In the genomic region with DNA sequence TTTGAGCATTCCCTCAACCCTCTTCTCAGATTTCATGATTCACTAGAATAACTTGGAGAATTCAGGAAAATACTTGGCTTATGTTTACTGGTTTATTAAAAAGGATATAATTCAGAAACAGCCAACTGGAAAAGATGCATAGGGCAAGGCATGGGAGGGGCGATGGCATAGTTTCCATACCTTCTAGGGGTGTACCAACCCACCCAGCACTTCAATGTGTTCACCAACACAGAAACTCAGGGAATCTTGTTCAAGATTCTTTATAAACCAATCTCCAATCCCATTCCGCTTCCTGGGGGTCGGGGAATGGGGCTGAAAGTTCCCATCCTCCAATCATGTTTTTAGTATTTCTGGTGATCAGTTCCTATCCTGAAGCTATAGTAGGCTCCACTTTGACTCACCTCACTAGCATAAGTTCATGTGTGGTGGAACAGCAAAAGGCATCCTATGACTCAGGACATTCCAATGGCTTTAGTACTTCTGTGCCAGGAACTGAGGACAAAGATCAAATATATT, we compare ENCODE assay signal across 14 cellular contexts.
DNase-seq lines count a peak whose midpoint lies in the region; ATAC-seq and TF ChIP-seq lines count a peak whose summit lies in the region.
"Had no signal": no experiment of that assay in that cellular context is flagged by ENCODE, and none has a peak within 500 bp of the region (broad histone marks: within the 10 kb centered on the region; RNA-seq: fewer than 3 reads in every experiment).

No MANE protein-coding gene starts in this region.

- H3K27me3 Mint-ChIP-seq in activated CD8-positive, alpha-beta memory T cell treated with anti-CD3 and anti-CD28 coated beads, Interleukin-2, amount 10 ng/mL, durations not matched to agents 7 days and 5 days, result peaks cover 17% of the 10 kb centered on the region
- H3K27me3 Mint-ChIP-seq: activated naive CD8-positive, alpha-beta T cell treated with anti-CD3 and anti-CD28 coated beads for 36 hours had no signal

- no peak for TF ChIP-seq CTCF in fibroblast of the aortic adventitia (IDR thresholded peaks at IDR 0.05; ENCODE audit: insufficient read depth, low read length)

- H3K27ac Mint-ChIP-seq in activated CD8-positive, alpha-beta memory T cell treated with anti-CD3 and anti-CD28 coated beads, Interleukin-2, amount 10 ng/mL, durations not matched to agents 7 days and 5 days, result no peak overlapping the region
- H3K27ac Mint-ChIP-seq: activated naive CD8-positive, alpha-beta T cell treated with anti-CD3 and anti-CD28 coated beads for 36 hours; stimulated activated naive B cell treated with anti-CD40 and anti-IgM and Interleukin-4, amounts not matched to agents 10 μg/mL and 1 μg/mL and 100 μg/mL, for 72 hours had no signal

- H3K9me3 Mint-ChIP-seq in activated CD8-positive, alpha-beta memory T cell treated with anti-CD3 and anti-CD28 coated beads, Interleukin-2, amount 10 ng/mL, durations not matched to agents 7 days and 5 days (ENCODE audit: low read depth), result no peaks in the 10 kb centered on the region
- H3K9me3 Mint-ChIP-seq: activated naive CD8-positive, alpha-beta T cell treated with anti-CD3 and anti-CD28 coated beads for 36 hours had no signal

- H3K4me3 ChIP-seq in fibroblast of the aortic adventitia (ENCODE audit: low read depth, low read length), result no peak overlapping the region
- H3K4me3 ChIP-seq: esophagus muscularis mucosa had no signal

- peak; percentile 99 for DNase-seq in HCEC 1CT
- peak; percentile 94 for DNase-seq in fibroblast of the aortic adventitia (ENCODE audit: low read depth)
- DNase-seq in smooth muscle cell of the brain vasculature (ENCODE audit: low read depth, low spot score), result peak; percentile 33
- no peak for DNase-seq in activated CD8-positive, alpha-beta memory T cell treated with anti-CD3 and anti-CD28 coated beads, Interleukin-2, amount 10 ng/mL, durations not matched to agents 7 days and 5 days
- no peak for DNase-seq in pons (ENCODE audit: low spot score)
- DNase-seq: activated CD4-positive, CD25-positive, alpha-beta regulatory T cell treated with anti-CD3 and anti-CD28 coated beads, Interleukin-2, amount 50 U/mL, for 72 hours; activated naive CD8-positive, alpha-beta T cell treated with anti-CD3 and anti-CD28 coated beads for 36 hours; GDM1; NCI-H2081 treated with DMSO at 0.1 percent for 48 hours; stimulated activated naive B cell treated with anti-CD40 and anti-IgM and Interleukin-4, amounts not matched to agents 10 μg/mL and 1 μg/mL and 100 μg/mL, for 72 hours had no signal

- H3K4me1 Mint-ChIP-seq in activated CD8-positive, alpha-beta memory T cell treated with anti-CD3 and anti-CD28 coated beads, Interleukin-2, amount 10 ng/mL, durations not matched to agents 7 days and 5 days, result peaks cover 3% of the 10 kb centered on the region
- H3K4me1 Mint-ChIP-seq: activated naive CD8-positive, alpha-beta T cell treated with anti-CD3 and anti-CD28 coated beads for 36 hours; stimulated activated naive B cell treated with anti-CD40 and anti-IgM and Interleukin-4, amounts not matched to agents 10 μg/mL and 1 μg/mL and 100 μg/mL, for 72 hours had no signal

- CTCF ChIA-PET in activated CD8-positive, alpha-beta memory T cell treated with anti-CD3 and anti-CD28 coated beads, Interleukin-2, amount 10 ng/mL, durations not matched to agents 7 days and 5 days (lab: Charles Lee), result no interaction called here

- H3K36me3 Mint-ChIP-seq in activated CD8-positive, alpha-beta memory T cell treated with anti-CD3 and anti-CD28 coated beads, Interleukin-2, amount 10 ng/mL, durations not matched to agents 7 days and 5 days, result no peaks in the 10 kb centered on the region
- H3K36me3 Mint-ChIP-seq: activated naive CD8-positive, alpha-beta T cell treated with anti-CD3 and anti-CD28 coated beads for 36 hours; stimulated activated naive B cell treated with anti-CD40 and anti-IgM and Interleukin-4, amounts not matched to agents 10 μg/mL and 1 μg/mL and 100 μg/mL, for 72 hours had no signal

- ATAC-seq in SK-N-SH treated with all-trans-retinoic acid at 6 μM for 48 hours (peak; percentile 91), GM21526 (IDR thresholded peaks at IDR 0.05; ENCODE audit: low FRiP score, unreplicated experiment) (no peak), GM21717 (IDR thresholded peaks at IDR 0.05; ENCODE audit: unreplicated experiment) (no peak)
- ATAC-seq in activated CD8-positive, alpha-beta memory T cell treated with anti-CD3 and anti-CD28 coated beads, Interleukin-2, amount 10 ng/mL, durations not matched to agents 7 days and 5 days, result no peak
- ATAC-seq: stimulated activated naive B cell treated with anti-CD40 and anti-IgM and Interleukin-4, amounts not matched to agents 10 μg/mL and 1 μg/mL and 100 μg/mL, for 72 hours had no signal

- H3K4me3 Mint-ChIP-seq in activated CD8-positive, alpha-beta memory T cell treated with anti-CD3 and anti-CD28 coated beads, Interleukin-2, amount 10 ng/mL, durations not matched to agents 7 days and 5 days, result no peak overlapping the region
- H3K4me3 Mint-ChIP-seq: activated naive CD8-positive, alpha-beta T cell treated with anti-CD3 and anti-CD28 coated beads for 36 hours; stimulated activated naive B cell treated with anti-CD40 and anti-IgM and Interleukin-4, amounts not matched to agents 10 μg/mL and 1 μg/mL and 100 μg/mL, for 72 hours had no signal

TF ChIP-seq in SK-N-SH treated with all-trans-retinoic acid at 6 μM for 48 hours, 23 proteins besides CTCF, POLR2A, EP300 and RAD21:
- TF ChIP-seq, protein P1, sequence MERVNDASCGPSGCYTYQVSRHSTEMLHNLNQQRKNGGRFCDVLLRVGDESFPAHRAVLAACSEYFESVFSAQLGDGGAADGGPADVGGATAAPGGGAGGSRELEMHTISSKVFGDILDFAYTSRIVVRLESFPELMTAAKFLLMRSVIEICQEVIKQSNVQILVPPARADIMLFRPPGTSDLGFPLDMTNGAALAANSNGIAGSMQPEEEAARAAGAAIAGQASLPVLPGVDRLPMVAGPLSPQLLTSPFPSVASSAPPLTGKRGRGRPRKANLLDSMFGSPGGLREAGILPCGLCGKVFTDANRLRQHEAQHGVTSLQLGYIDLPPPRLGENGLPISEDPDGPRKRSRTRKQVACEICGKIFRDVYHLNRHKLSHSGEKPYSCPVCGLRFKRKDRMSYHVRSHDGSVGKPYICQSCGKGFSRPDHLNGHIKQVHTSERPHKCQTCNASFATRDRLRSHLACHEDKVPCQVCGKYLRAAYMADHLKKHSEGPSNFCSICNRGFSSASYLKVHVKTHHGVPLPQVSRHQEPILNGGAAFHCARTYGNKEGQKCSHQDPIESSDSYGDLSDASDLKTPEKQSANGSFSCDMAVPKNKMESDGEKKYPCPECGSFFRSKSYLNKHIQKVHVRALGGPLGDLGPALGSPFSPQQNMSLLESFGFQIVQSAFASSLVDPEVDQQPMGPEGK (CRISPR knock-in tag; IDR thresholded peaks at IDR 0.05; ENCODE audit: borderline replicate concordance), result no peak
- 0 out of 2 replicates have a peak, but pooled peaks have one; percentile 4 for TF ChIP-seq OSR1 (CRISPR knock-in tag; IDR thresholded peaks at IDR 0.05)

Comparison
In these comparisons a context has a peak if more than half of its experiments do, and no peak if none do; other contexts are left out.
1. DNase-seq: peak in HCEC 1CT (single experiment), fibroblast of the aortic adventitia (single experiment) and smooth muscle cell of the brain vasculature (single experiment); none in activated CD8-positive, alpha-beta memory T cell treated with anti-CD3 and anti-CD28 coated beads, Interleukin-2, amount 10 ng/mL, durations not matched to agents 7 days and 5 days (single experiment) and pons (single experiment).